ENCODE assay signal across 10 cellular contexts in genomic region chr17:27546624-27547300, GRCh38.
A peak's percentile ranks its signal among the peaks of the same experiment; 100 is the strongest.
DNase-seq lines count a peak whose midpoint lies in the region; ATAC-seq and TF ChIP-seq lines count a peak whose summit lies in the region.
"Had no signal": no experiment of that assay in that cellular context is flagged by ENCODE, and none has a peak within 500 bp of the region (broad histone marks: within the 10 kb centered on the region; RNA-seq: fewer than 3 reads in every experiment).

No MANE protein-coding gene starts in this region.

- 85 to 89% (median 86%) methylated on average over 7 of the region's 7 CpGs for WGBS in adrenal gland, 4 donors

- peaks cover 19% of the 10 kb centered on the region for H3K4me1 ChIP-seq in adipocyte (ENCODE audit: control insufficient read depth, insufficient read depth, low read length)
- peaks cover 0 to 5% of the 10 kb centered on the region in 2 donors for H3K4me1 ChIP-seq in right atrium auricular region
- peaks cover 14 to 23% of the 10 kb centered on the region in 2 donors for H3K4me1 ChIP-seq in adrenal gland (replicated peaks in 1 of 2)

- H3K36me3 Mint-ChIP-seq in activated CD4-positive, alpha-beta T cell treated with anti-CD3 and anti-CD28 coated beads for 36 hours (ENCODE audit: low read depth), result peaks cover 20% of the 10 kb centered on the region

- peak overlapping the region; percentile 5 for H3K4me3 Mint-ChIP-seq in activated CD4-positive, alpha-beta T cell treated with anti-CD3 and anti-CD28 coated beads for 36 hours

- no peak for DNase-seq in activated CD4-positive, alpha-beta T cell treated with anti-CD3 and anti-CD28 coated beads for 36 hours
- DNase-seq in activated CD4-positive, alpha-beta T cell treated with anti-CD3 and anti-CD28 coated beads for 48 hours, result no peak
- peak; percentile 24 for DNase-seq in adipocyte (ENCODE audit: low read depth)
- peak; percentile 42 for DNase-seq in stimulated activated CD8-positive, alpha-beta memory T cell treated with anti-CD3 and anti-CD28 coated beads, Interleukin-4, amount 100 ng/mL, for 48 hours
- no peak for DNase-seq in C1 segment of cervical spinal cord (lab: John Stamatoyannopoulos, UW)
- DNase-seq in right atrium auricular region (ENCODE audit: low spot score), result no peak
- DNase-seq in adrenal gland, result no peak
- DNase-seq: dermis blood vessel endothelial cell, MG63 had no signal

- H3K9ac ChIP-seq in adipocyte (ENCODE audit: low read length), result no peak overlapping the region

- POLR2A ChIA-PET in activated CD4-positive, alpha-beta T cell treated with anti-CD3 and anti-CD28 coated beads for 36 hours (lab: Charles Lee), result interaction anchor here (1.1 to 1.6 kb wide), 5 partner anchors 18 to 80 kb away, joined by 3 to 5 read pairs (median 4); no protein-coding TSS in a partner anchor

- H3K9me3 ChIP-seq in adipocyte (ENCODE audit: control insufficient read depth, low read length) (no peaks in the 10 kb centered on the region), right atrium auricular region (no peaks in the 10 kb centered on the region), adrenal gland (replicated peaks in 1 of 3) (no peaks in the 10 kb centered on the region)
- H3K9me3 ChIP-seq: MG63 had no signal

- no peak for TF ChIP-seq POLR2A in adrenal gland (IDR thresholded peaks at IDR 0.05)

- intact Hi-C loops in activated CD4-positive, alpha-beta T cell treated with anti-CD3 and anti-CD28 coated beads for 36 hours (cut with DNase I, micrococcal nuclease), result loop anchor here (10.0 kb wide), 3 partner anchors 192 to 492 kb away; partner anchors contain the start of gene WSB1 (in 1 of the 2)
- intact Hi-C loops in adrenal gland (cut with DNase I), result no loop called here

- ATAC-seq in activated CD4-positive, alpha-beta T cell treated with anti-CD3 and anti-CD28 coated beads for 36 hours, result no peak
- peak; percentile 22 for ATAC-seq in HG02870 (IDR thresholded peaks at IDR 0.05; ENCODE audit: unreplicated experiment)

- H3K27me3 ChIP-seq in adipocyte (replicated peaks; ENCODE audit: control insufficient read depth, insufficient read depth, low read length), result no peaks in the 10 kb centered on the region
- H3K27me3 ChIP-seq in right atrium auricular region, result no peaks in the 10 kb centered on the region
- H3K27me3 ChIP-seq in adrenal gland, result no peaks in the 10 kb centered on the region
- H3K27me3 ChIP-seq: MG63 had no signal

- H3K4me1 Mint-ChIP-seq in activated CD4-positive, alpha-beta T cell treated with anti-CD3 and anti-CD28 coated beads for 36 hours, result peaks cover 66% of the 10 kb centered on the region

- H3K4me3 ChIP-seq in adipocyte (ENCODE audit: low read length), result no peak overlapping the region
- H3K4me3 ChIP-seq in right atrium auricular region, result no peak overlapping the region
- no peak overlapping the region for H3K4me3 ChIP-seq in adrenal gland
- H3K4me3 ChIP-seq: MG63 had no signal

- no peaks in the 10 kb centered on the region for H3K9me3 Mint-ChIP-seq in activated CD4-positive, alpha-beta T cell treated with anti-CD3 and anti-CD28 coated beads for 36 hours (ENCODE audit: low read depth)

- H3K27ac Mint-ChIP-seq in activated CD4-positive, alpha-beta T cell treated with anti-CD3 and anti-CD28 coated beads for 36 hours, result peak overlapping the region; percentile 93

- no peak overlapping the region for H3K27ac ChIP-seq in right atrium auricular region
- H3K27ac ChIP-seq in adrenal gland, result peak overlapping the region in 1 of 5 donors; percentile 37

- H3K27me3 Mint-ChIP-seq in activated CD4-positive, alpha-beta T cell treated with anti-CD3 and anti-CD28 coated beads for 36 hours, result no peaks in the 10 kb centered on the region

- H3K36me3 ChIP-seq in adipocyte (ENCODE audit: control insufficient read depth, insufficient read depth, low read length, severe bottlenecking) (no peaks in the 10 kb centered on the region), right atrium auricular region (no peaks in the 10 kb centered on the region), adrenal gland (replicated peaks in 1 of 2) (no peaks in the 10 kb centered on the region)
- H3K36me3 ChIP-seq: MG63 had no signal

- no peak for TF ChIP-seq CTCF in right atrium auricular region (IDR thresholded peaks at IDR 0.05)
- no peak for TF ChIP-seq CTCF in adrenal gland (IDR thresholded peaks at IDR 0.05)

- CTCF ChIA-PET in activated CD4-positive, alpha-beta T cell treated with anti-CD3 and anti-CD28 coated beads for 36 hours (lab: Charles Lee), result interaction anchor here (0.6 to 2.6 kb wide), 5 partner anchors 21 to 87 kb away, joined by 3 to 12 read pairs (median 6); no protein-coding TSS in a partner anchor

Comparison
In these comparisons a context has a peak if more than half of its experiments do, and no peak if none do; other contexts are left out.
1. DNase-seq: peak in adipocyte (single experiment) and stimulated activated CD8-positive, alpha-beta memory T cell treated with anti-CD3 and anti-CD28 coated beads, Interleukin-4, amount 100 ng/mL, for 48 hours (single experiment); none in activated CD4-positive, alpha-beta T cell treated with anti-CD3 and anti-CD28 coated beads for 36 hours (single experiment), activated CD4-positive, alpha-beta T cell treated with anti-CD3 and anti-CD28 coated beads for 48 hours (single experiment), C1 segment of cervical spinal cord (0 of 14), right atrium auricular region (single experiment) and adrenal gland (0 of 7).
2. intact Hi-C loops: an anchor here in activated CD4-positive, alpha-beta T cell treated with anti-CD3 and anti-CD28 coated beads for 36 hours (10.0 kb wide); none called in adrenal gland.